ENCODE assay signal across 1 cellular context in the genomic region with DNA sequence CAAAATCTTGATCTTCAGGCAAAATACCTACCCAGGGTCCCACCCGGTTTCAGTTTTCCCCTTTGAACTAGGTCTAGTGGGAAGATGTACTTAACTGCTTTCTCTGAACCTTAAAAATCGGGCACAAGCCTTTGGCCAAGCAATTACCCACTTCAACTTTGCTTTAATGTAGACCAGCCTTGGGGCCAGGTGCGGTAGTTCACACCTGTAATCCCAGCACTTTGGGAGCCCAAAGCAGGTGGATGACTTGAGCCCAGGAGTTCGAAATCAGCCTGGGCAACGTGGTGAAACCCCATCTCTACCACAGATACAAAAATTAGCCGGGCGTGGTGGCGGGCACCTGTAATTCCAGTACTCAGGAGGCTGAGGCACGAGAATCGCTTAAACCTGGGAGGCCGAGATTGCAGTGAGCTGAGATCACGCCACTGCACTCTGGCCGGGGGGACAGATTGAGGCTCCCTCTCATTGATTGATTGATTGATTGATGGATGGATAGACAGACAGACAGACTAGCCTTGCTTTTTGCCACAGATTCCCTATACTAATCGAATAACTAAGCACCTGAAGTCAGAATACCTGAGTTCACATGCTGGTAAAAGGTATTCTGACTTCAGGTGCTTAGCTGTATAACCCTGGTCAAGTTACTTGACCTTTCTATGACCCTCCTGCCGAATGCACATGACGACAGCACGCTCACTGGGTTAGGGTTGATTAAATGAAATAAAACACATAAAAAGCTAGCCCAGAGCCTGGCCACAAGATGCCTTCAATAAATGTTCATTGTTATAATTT.
A peak's percentile ranks its signal among the peaks of the same experiment; 100 is the strongest.
TF ChIP-seq lines count a peak whose summit lies in the region.

No MANE protein-coding gene starts in this region.

TF ChIP-seq in HepG2, 621 proteins besides CTCF, POLR2A, EP300 and RAD21 (continued from another document):
- TF ChIP-seq, protein P1, sequence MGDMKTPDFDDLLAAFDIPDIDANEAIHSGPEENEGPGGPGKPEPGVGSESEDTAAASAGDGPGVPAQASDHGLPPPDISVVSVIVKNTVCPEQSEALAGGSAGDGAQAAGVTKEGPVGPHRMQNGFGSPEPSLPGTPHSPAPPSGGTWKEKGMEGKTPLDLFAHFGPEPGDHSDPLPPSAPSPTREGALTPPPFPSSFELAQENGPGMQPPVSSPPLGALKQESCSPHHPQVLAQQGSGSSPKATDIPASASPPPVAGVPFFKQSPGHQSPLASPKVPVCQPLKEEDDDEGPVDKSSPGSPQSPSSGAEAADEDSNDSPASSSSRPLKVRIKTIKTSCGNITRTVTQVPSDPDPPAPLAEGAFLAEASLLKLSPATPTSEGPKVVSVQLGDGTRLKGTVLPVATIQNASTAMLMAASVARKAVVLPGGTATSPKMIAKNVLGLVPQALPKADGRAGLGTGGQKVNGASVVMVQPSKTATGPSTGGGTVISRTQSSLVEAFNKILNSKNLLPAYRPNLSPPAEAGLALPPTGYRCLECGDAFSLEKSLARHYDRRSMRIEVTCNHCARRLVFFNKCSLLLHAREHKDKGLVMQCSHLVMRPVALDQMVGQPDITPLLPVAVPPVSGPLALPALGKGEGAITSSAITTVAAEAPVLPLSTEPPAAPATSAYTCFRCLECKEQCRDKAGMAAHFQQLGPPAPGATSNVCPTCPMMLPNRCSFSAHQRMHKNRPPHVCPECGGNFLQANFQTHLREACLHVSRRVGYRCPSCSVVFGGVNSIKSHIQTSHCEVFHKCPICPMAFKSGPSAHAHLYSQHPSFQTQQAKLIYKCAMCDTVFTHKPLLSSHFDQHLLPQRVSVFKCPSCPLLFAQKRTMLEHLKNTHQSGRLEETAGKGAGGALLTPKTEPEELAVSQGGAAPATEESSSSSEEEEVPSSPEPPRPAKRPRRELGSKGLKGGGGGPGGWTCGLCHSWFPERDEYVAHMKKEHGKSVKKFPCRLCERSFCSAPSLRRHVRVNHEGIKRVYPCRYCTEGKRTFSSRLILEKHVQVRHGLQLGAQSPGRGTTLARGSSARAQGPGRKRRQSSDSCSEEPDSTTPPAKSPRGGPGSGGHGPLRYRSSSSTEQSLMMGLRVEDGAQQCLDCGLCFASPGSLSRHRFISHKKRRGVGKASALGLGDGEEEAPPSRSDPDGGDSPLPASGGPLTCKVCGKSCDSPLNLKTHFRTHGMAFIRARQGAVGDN (CRISPR knock-in tag; IDR thresholded peaks at IDR 0.05) = 0 out of 2 replicates have a peak, but pooled peaks have one; percentile 15
- TF ChIP-seq KAT2B (IDR thresholded peaks at IDR 0.05; ENCODE audit: borderline replicate concordance, low read depth, low read length) (peak; percentile 11; the same call in 1 of the 2 replicates), ZNF138 (CRISPR knock-in tag; IDR thresholded peaks at IDR 0.05; ENCODE audit: low read depth) (no peak), KLF11 (CRISPR knock-in tag; IDR thresholded peaks at IDR 0.05) (no peak), HNRNPLL (IDR thresholded peaks at IDR 0.05; ENCODE audit: low read depth, low read length, poor library complexity, severe bottlenecking) (no peak), ZNF282 (IDR thresholded peaks at IDR 0.05; ENCODE audit: partially characterized antibody) (no peak), ZMAT3 (CRISPR knock-in tag; conservative IDR thresholded peaks at IDR 0.05) (no peak), ZBTB3 (CRISPR knock-in tag; IDR thresholded peaks at IDR 0.05; ENCODE audit: borderline replicate concordance, low read depth) (0 out of 2 replicates have a peak, but pooled peaks have one; percentile 47), CERS6 (CRISPR knock-in tag; IDR thresholded peaks at IDR 0.05) (no peak), SAFB2 (CRISPR knock-in tag; IDR thresholded peaks at IDR 0.05; ENCODE audit: borderline replicate concordance, low read depth) (no peak), ZNF232 (CRISPR knock-in tag; IDR thresholded peaks at IDR 0.05; ENCODE audit: borderline replicate concordance) (no peak), ZNF770 (CRISPR knock-in tag; IDR thresholded peaks at IDR 0.05) (peak; percentile 84; the same call in 1 of the 2 replicates), DRAP1 (CRISPR knock-in tag; IDR thresholded peaks at IDR 0.05) (no peak), ZNF775 (CRISPR knock-in tag; IDR thresholded peaks at IDR 0.05; ENCODE audit: borderline replicate concordance) (no peak), CENPT (CRISPR knock-in tag; IDR thresholded peaks at IDR 0.05; ENCODE audit: low read depth) (no peak), ZNF737 (CRISPR knock-in tag; IDR thresholded peaks at IDR 0.05; ENCODE audit: borderline replicate concordance) (0 out of 2 replicates have a peak, but pooled peaks have one; percentile 17), POGK (CRISPR knock-in tag; conservative IDR thresholded peaks at IDR 0.05) (0 out of 2 replicates have a peak, but pooled peaks have one; percentile 27), GTF3A (CRISPR knock-in tag; conservative IDR thresholded peaks at IDR 0.05) (no peak), RARA (CRISPR knock-in tag; IDR thresholded peaks at IDR 0.05) (peak; percentile 50; the same call in 1 of the 2 replicates)
- TF ChIP-seq, protein P2, sequence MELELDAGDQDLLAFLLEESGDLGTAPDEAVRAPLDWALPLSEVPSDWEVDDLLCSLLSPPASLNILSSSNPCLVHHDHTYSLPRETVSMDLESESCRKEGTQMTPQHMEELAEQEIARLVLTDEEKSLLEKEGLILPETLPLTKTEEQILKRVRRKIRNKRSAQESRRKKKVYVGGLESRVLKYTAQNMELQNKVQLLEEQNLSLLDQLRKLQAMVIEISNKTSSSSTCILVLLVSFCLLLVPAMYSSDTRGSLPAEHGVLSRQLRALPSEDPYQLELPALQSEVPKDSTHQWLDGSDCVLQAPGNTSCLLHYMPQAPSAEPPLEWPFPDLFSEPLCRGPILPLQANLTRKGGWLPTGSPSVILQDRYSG (CRISPR knock-in tag; IDR thresholded peaks at IDR 0.05) = no peak
- TF ChIP-seq, protein P3, sequence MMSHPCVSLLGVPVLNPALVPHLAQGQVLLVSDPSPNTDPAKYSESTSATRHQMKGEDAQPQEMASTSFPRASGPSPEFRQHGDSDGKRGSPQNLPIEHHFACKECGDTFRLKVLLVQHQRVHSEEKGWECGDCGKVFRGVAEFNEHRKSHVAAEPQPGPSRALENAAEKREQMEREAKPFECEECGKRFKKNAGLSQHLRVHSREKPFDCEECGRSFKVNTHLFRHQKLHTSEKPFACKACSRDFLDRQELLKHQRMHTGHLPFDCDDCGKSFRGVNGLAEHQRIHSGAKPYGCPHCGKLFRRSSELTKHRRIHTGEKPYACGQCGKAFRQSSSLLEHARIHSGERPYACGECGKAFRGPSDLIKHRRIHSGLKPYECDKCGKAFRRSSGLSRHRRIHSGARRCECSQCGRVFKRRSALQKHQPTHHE (CRISPR knock-in tag; IDR thresholded peaks at IDR 0.05; ENCODE audit: borderline replicate concordance) = no peak
